ENCODE assay signal across 15 cellular contexts in genomic region chr6:6703720-6704422, GRCh38.
A peak's percentile ranks its signal among the peaks of the same experiment; 100 is the strongest.
DNase-seq lines count a peak whose midpoint lies in the region; ATAC-seq and TF ChIP-seq lines count a peak whose summit lies in the region.
"Had no signal": no experiment of that assay in that cellular context is flagged by ENCODE, and none has a peak within 500 bp of the region (broad histone marks: within the 10 kb centered on the region; RNA-seq: fewer than 3 reads in every experiment).

No MANE protein-coding gene starts in this region.

- no peak for DNase-seq in DND-41
- DNase-seq in left colon = peak; percentile 94 to 95
- no peak for DNase-seq in NCI-H524 treated with DMSO at 0.1 percent for 48 hours (lab: John Stamatoyannopoulos, UW)
- no peak for DNase-seq in WERI-Rb-1
- no peak for DNase-seq in activated CD8-positive, alpha-beta memory T cell treated with anti-CD3 and anti-CD28 coated beads, Interleukin-2, amount 50 U/mL, for 4 hours
- DNase-seq in occipital lobe (lab: John Stamatoyannopoulos, UW) = no peak
- DNase-seq: BE2C, DMS 273 treated with DMSO at 0.1 percent for 48 hours, GOT3, NCI-H2081 treated with DMSO at 0.1 percent for 48 hours, PC-3 had no signal

- H3K9ac ChIP-seq in DND-41 (ENCODE audit: low read depth, low read length) = peak overlapping the region; percentile 42
- H3K9ac ChIP-seq in Loucy (ENCODE audit: low read depth, low read length, poor library complexity, severe bottlenecking) = peak overlapping the region; percentile 45
- no peak overlapping the region for H3K9ac ChIP-seq in parathyroid adenoma
- H3K9ac ChIP-seq: KMS-11 had no signal

- no peak for TF ChIP-seq CTCF in DND-41 (IDR thresholded peaks at IDR 0.05; ENCODE audit: borderline replicate concordance, extremely low read depth, low read length, poor library complexity, severe bottlenecking)
- no peak for TF ChIP-seq CTCF in Loucy (conservative IDR thresholded peaks at IDR 0.05; ENCODE audit: low read length)
- TF ChIP-seq CTCF in parathyroid adenoma (IDR thresholded peaks at IDR 0.05) = no peak
- TF ChIP-seq CTCF in WERI-Rb-1 (IDR thresholded peaks at IDR 0.05; ENCODE audit: low read depth, low read length) = no peak

- H3K36me3 ChIP-seq in DND-41 (ENCODE audit: insufficient read depth, low read length) (peaks cover 8% of the 10 kb centered on the region; the same call in 1 of the 2 replicates), Loucy (ENCODE audit: insufficient read depth, low read length) (no peaks in the 10 kb centered on the region), parathyroid adenoma (ENCODE audit: control insufficient read depth, insufficient read depth, low read length) (no peaks in the 10 kb centered on the region), WERI-Rb-1 (no peaks in the 10 kb centered on the region)
- H3K36me3 ChIP-seq: BE2C had no signal

- peaks cover 72% of the 10 kb centered on the region for H3K4me1 ChIP-seq in DND-41 (ENCODE audit: insufficient read depth, low read length)
- H3K4me1 ChIP-seq in Loucy (ENCODE audit: insufficient read depth, low read length, poor library complexity, severe bottlenecking) = peaks cover 56% of the 10 kb centered on the region
- peaks cover 9% of the 10 kb centered on the region for H3K4me1 ChIP-seq in parathyroid adenoma

- H3F3A ChIP-seq in Loucy (ENCODE audit: low read depth) = peaks cover 3% of the 10 kb centered on the region; the same call in 1 of the 2 replicates

- H2AFZ ChIP-seq in DND-41 (ENCODE audit: low read depth, low read length) (no peak overlapping the region; the same call in 1 of the 2 replicates), Loucy (ENCODE audit: low read length) (no peak overlapping the region), parathyroid adenoma (peak overlapping the region; percentile 54)

- peak overlapping the region; percentile 43 for H3K4me2 ChIP-seq in DND-41 (ENCODE audit: insufficient read depth, low read length)
- peak overlapping the region; percentile 6 for H3K4me2 ChIP-seq in Loucy (ENCODE audit: low read depth, low read length, poor library complexity, severe bottlenecking)
- H3K4me2 ChIP-seq in parathyroid adenoma (ENCODE audit: low read length) = no peak overlapping the region
- H3K4me2 ChIP-seq: KMS-11 had no signal

- H3K27ac ChIP-seq in DND-41 (ENCODE audit: low read length) (peak overlapping the region; percentile 91), parathyroid adenoma (no peak overlapping the region), WERI-Rb-1 (no peak overlapping the region)
- H3K27ac ChIP-seq: KMS-11, SK-N-MC had no signal

- H3K79me2 ChIP-seq in DND-41 (ENCODE audit: insufficient read depth, low read length) = peaks cover 27% of the 10 kb centered on the region
- H3K79me2 ChIP-seq in Loucy (ENCODE audit: insufficient read depth, low read length) = no peaks in the 10 kb centered on the region; the same call in 1 of the 2 replicates
- H3K79me2 ChIP-seq in parathyroid adenoma = no peaks in the 10 kb centered on the region

- H3K27me3 ChIP-seq in DND-41 (ENCODE audit: insufficient read depth, low read length, poor library complexity) (no peaks in the 10 kb centered on the region), Loucy (ENCODE audit: insufficient read depth, low read length, poor library complexity, severe bottlenecking) (no peaks in the 10 kb centered on the region), parathyroid adenoma (ENCODE audit: control insufficient read depth, insufficient read depth, low read length) (no peaks in the 10 kb centered on the region), WERI-Rb-1 (ENCODE audit: insufficient read depth, low read depth, severe bottlenecking) (no peaks in the 10 kb centered on the region)
- H3K27me3 ChIP-seq: BE2C had no signal

- intact Hi-C loops in left colon (cut with DNase I, micrococcal nuclease) = no loop called here

- no peaks in the 10 kb centered on the region for H3K9me3 ChIP-seq in DND-41 (ENCODE audit: insufficient read depth, low read length, severe bottlenecking)
- H3K9me3 ChIP-seq in Loucy (ENCODE audit: insufficient read depth, low read depth, low read length) = no peaks in the 10 kb centered on the region
- no peaks in the 10 kb centered on the region for H3K9me3 ChIP-seq in parathyroid adenoma (ENCODE audit: control insufficient read depth, low read length)
- no peaks in the 10 kb centered on the region for H3K9me3 ChIP-seq in WERI-Rb-1 (ENCODE audit: severe bottlenecking)
- H3K9me3 ChIP-seq: BE2C had no signal

- no peak overlapping the region for H3K4me3 ChIP-seq in DND-41 (ENCODE audit: low read depth in 1 of 2, low read length in 2 of 2)
- H3K4me3 ChIP-seq in Loucy (ENCODE audit: low read length, poor library complexity, severe bottlenecking) = no peak overlapping the region
- H3K4me3 ChIP-seq in parathyroid adenoma (ENCODE audit: low read depth, low read length) = no peak overlapping the region
- no peak overlapping the region for H3K4me3 ChIP-seq in WERI-Rb-1 (ENCODE audit: low read depth, low read length)
- H3K4me3 ChIP-seq: SK-N-MC had no signal

- ATAC-seq in DND-41 (ENCODE audit: insufficient read depth, low read depth) (no peak), left colon (peak; percentile 72)
- ATAC-seq: PC-3 had no signal

- no peaks in the 10 kb centered on the region for H4K20me1 ChIP-seq in DND-41 (ENCODE audit: insufficient read depth, low read length)
- no peaks in the 10 kb centered on the region for H4K20me1 ChIP-seq in Loucy (ENCODE audit: insufficient read depth, low read length, poor library complexity, severe bottlenecking)

- H3K9me2 ChIP-seq in Loucy (replicated peaks; ENCODE audit: low read depth, low read length) = no peaks in the 10 kb centered on the region

Comparison
In these comparisons a context has a peak if more than half of its experiments do, and no peak if none do; other contexts are left out.
1. DNase-seq: peak in left colon (2 of 2); none in DND-41 (single experiment), NCI-H524 treated with DMSO at 0.1 percent for 48 hours (single experiment), WERI-Rb-1 (single experiment), activated CD8-positive, alpha-beta memory T cell treated with anti-CD3 and anti-CD28 coated beads, Interleukin-2, amount 50 U/mL, for 4 hours (single experiment) and occipital lobe (single experiment).